29 cellular contexts compared by ENCODE assay signal in the genomic region with DNA sequence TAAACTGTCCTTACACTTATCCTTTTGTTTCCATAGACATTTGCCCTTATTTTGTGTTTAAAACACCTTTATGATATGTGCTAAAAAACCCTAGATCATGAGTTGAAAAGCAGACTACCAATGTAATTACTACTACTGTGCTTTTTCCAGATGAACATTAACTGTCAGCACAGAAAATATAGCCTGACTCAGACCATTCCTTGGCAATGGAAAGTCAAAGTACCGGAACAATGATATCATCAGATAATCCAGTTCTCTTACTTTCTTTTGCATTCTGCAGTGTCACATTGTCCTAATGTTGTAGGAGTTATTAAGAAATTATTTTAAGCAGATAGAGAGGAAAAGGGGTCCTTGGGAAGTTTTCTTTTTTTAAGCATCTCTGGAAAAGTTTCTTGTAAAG.
DNase-seq lines count a peak whose midpoint lies in the region; ATAC-seq and TF ChIP-seq lines count a peak whose summit lies in the region.
"Had no signal": no experiment of that assay in that cellular context is flagged by ENCODE, and none has a peak within 500 bp of the region (broad histone marks: within the 10 kb centered on the region; RNA-seq: fewer than 3 reads in every experiment).

No MANE protein-coding gene starts in this region.

- POLR2A ChIA-PET in A673 (lab: Charles Lee; ENCODE audit: low non-redundant PET) = no interaction called here

- H3K27me3 Mint-ChIP-seq in stimulated activated naive B cell treated with anti-CD40 and anti-IgM and Interleukin-4, amounts not matched to agents 10 μg/mL and 1 μg/mL and 100 μg/mL, for 72 hours = no peaks in the 10 kb centered on the region
- H3K27me3 Mint-ChIP-seq: activated B cell treated with CpG ODN at 0.5 μM for 24 hours; activated naive CD8-positive, alpha-beta T cell treated with anti-CD3 and anti-CD28 coated beads for 36 hours; naive thymus-derived CD4-positive, alpha-beta T cell had no signal

- BruUV-seq in A673 (replicated peaks; lab: Mats Ljungman, UMichigan) = no TSS peak

- no peaks in the 10 kb centered on the region for H3K36me3 Mint-ChIP-seq in stimulated activated naive B cell treated with anti-CD40 and anti-IgM and Interleukin-4, amounts not matched to agents 10 μg/mL and 1 μg/mL and 100 μg/mL, for 72 hours
- H3K36me3 Mint-ChIP-seq: activated naive CD8-positive, alpha-beta T cell treated with anti-CD3 and anti-CD28 coated beads for 36 hours; naive thymus-derived CD4-positive, alpha-beta T cell had no signal

- ATAC-seq in HG03354 (IDR thresholded peaks at IDR 0.05; ENCODE audit: poor library complexity, severe bottlenecking, unreplicated experiment) (no peak), GM18520 (IDR thresholded peaks at IDR 0.05; ENCODE audit: unreplicated experiment) (no peak), GM19395 (IDR thresholded peaks at IDR 0.05; ENCODE audit: unreplicated experiment) (no peak)
- ATAC-seq in stimulated activated naive B cell treated with anti-CD40 and anti-IgM and Interleukin-4, amounts not matched to agents 10 μg/mL and 1 μg/mL and 100 μg/mL, for 72 hours (replicated peaks) = no peak
- ATAC-seq: A549; gastrocnemius medialis; HepG2; naive thymus-derived CD4-positive, alpha-beta T cell; right cardiac atrium had no signal

- CTCF ChIA-PET in A673 (lab: Charles Lee) = no interaction called here

- peaks cover 10% of the 10 kb centered on the region for H3K4me1 ChIP-seq in A673 (ENCODE audit: insufficient read depth, low read length, poor library complexity, severe bottlenecking)
- H3K4me1 ChIP-seq: A549, breast epithelium, Caco-2, gastrocnemius medialis, Peyer's patch had no signal

- H3K36me3 ChIP-seq in A673 (ENCODE audit: insufficient read depth, low read length, poor library complexity, severe bottlenecking) = no peaks in the 10 kb centered on the region
- H3K36me3 ChIP-seq: breast epithelium, gastrocnemius medialis, Peyer's patch had no signal

- H3K27ac ChIP-seq in A673 (ENCODE audit: low read depth, low read length, poor library complexity, severe bottlenecking) = no peak overlapping the region
- H3K27ac ChIP-seq: A549, breast epithelium, gastrocnemius medialis, Peyer's patch had no signal

- H3K9me3 ChIP-seq in A673 (ENCODE audit: low read depth, low read length, poor library complexity, severe bottlenecking) = peaks cover 13% of the 10 kb centered on the region
- H3K9me3 ChIP-seq: breast epithelium, Caco-2, gastrocnemius medialis, Peyer's patch had no signal

- intact Hi-C loops in A673 (cut with micrococcal nuclease; ENCODE audit: unreplicated experiment) = no loop called here

- H3K9me3 Mint-ChIP-seq in stimulated activated naive B cell treated with anti-CD40 and anti-IgM and Interleukin-4, amounts not matched to agents 10 μg/mL and 1 μg/mL and 100 μg/mL, for 72 hours = peaks cover 0 to 7% of the 10 kb centered on the region in 2 donors

- no peaks in the 10 kb centered on the region for H3K4me1 Mint-ChIP-seq in stimulated activated naive B cell treated with anti-CD40 and anti-IgM and Interleukin-4, amounts not matched to agents 10 μg/mL and 1 μg/mL and 100 μg/mL, for 72 hours
- H3K4me1 Mint-ChIP-seq: activated B cell treated with CpG ODN at 0.5 μM for 24 hours; activated naive CD8-positive, alpha-beta T cell treated with anti-CD3 and anti-CD28 coated beads for 36 hours; naive thymus-derived CD4-positive, alpha-beta T cell had no signal

- H3K4me3 Mint-ChIP-seq in stimulated activated naive B cell treated with anti-CD40 and anti-IgM and Interleukin-4, amounts not matched to agents 10 μg/mL and 1 μg/mL and 100 μg/mL, for 72 hours = no peak overlapping the region
- H3K4me3 Mint-ChIP-seq: activated B cell treated with CpG ODN at 0.5 μM for 24 hours; activated naive CD8-positive, alpha-beta T cell treated with anti-CD3 and anti-CD28 coated beads for 36 hours; HFFc6; naive thymus-derived CD4-positive, alpha-beta T cell; T-helper 2 cell treated with Interferon-gamma antibody and Interleukin-4, amounts not matched to agents 5 μg/mL and 100 μg/mL, for 36 hours had no signal

- peak; percentile 47 for DNase-seq in A673 (ENCODE audit: low spot score)
- peak; percentile 0 for DNase-seq in RKO (ENCODE audit: low spot score)
- DNase-seq in epithelial cell of esophagus (ENCODE audit: low read depth) = peak; percentile 35
- DNase-seq in kidney tubule cell (ENCODE audit: low spot score) = peak; percentile 34
- no peak for DNase-seq in stimulated activated naive B cell treated with anti-CD40 and anti-IgM and Interleukin-4, amounts not matched to agents 10 μg/mL and 1 μg/mL and 100 μg/mL, for 72 hours
- DNase-seq: activated B cell treated with CpG ODN at 0.5 μM for 24 hours; activated CD4-positive, alpha-beta T cell treated with anti-CD3 and anti-CD28 coated beads, Interleukin-2, amount 50 U/mL, for 48 hours; activated CD8-positive, alpha-beta memory T cell treated with anti-CD3 and anti-CD28 coated beads, Interleukin-2, amount 50 U/mL, for 48 hours; activated naive CD8-positive, alpha-beta T cell treated with anti-CD3 and anti-CD28 coated beads for 36 hours; Caco-2; cortex of kidney; gastrocnemius medialis; HFFc6; left cardiac atrium; mesendoderm; naive thymus-derived CD4-positive, alpha-beta T cell; NCI-H1092 treated with DMSO at 0.1 percent for 48 hours; NCI-H2081; NCI-H510A treated with DMSO at 0.1 percent for 48 hours; Peyer's patch; right cardiac atrium; trophoblast cell had no signal

- no peak for TF ChIP-seq CTCF in A673 (conservative IDR thresholded peaks at IDR 0.05; ENCODE audit: low read depth, low read length)
- TF ChIP-seq CTCF in epithelial cell of esophagus (IDR thresholded peaks at IDR 0.05; ENCODE audit: insufficient read depth, low read depth, low read length, missing control alignments) = no peak

- H3K27ac Mint-ChIP-seq in stimulated activated naive B cell treated with anti-CD40 and anti-IgM and Interleukin-4, amounts not matched to agents 10 μg/mL and 1 μg/mL and 100 μg/mL, for 72 hours = no peak overlapping the region
- H3K27ac Mint-ChIP-seq: activated B cell treated with CpG ODN at 0.5 μM for 24 hours; activated naive CD8-positive, alpha-beta T cell treated with anti-CD3 and anti-CD28 coated beads for 36 hours; HFFc6; naive thymus-derived CD4-positive, alpha-beta T cell; T-helper 2 cell treated with Interferon-gamma antibody and Interleukin-4, amounts not matched to agents 5 μg/mL and 100 μg/mL, for 36 hours had no signal

- H3K27me3 ChIP-seq in A673 (replicated peaks; ENCODE audit: insufficient read depth, low read depth, low read length, poor library complexity) = no peaks in the 10 kb centered on the region
- H3K27me3 ChIP-seq: breast epithelium, gastrocnemius medialis, Peyer's patch had no signal

- no peak overlapping the region for H3K4me3 ChIP-seq in A673 (ENCODE audit: low read depth, low read length, poor library complexity, severe bottlenecking)
- H3K4me3 ChIP-seq in epithelial cell of esophagus (ENCODE audit: low read length) = no peak overlapping the region
- H3K4me3 ChIP-seq: A549, breast epithelium, gastrocnemius medialis, Peyer's patch had no signal
